In the genomic region with DNA sequence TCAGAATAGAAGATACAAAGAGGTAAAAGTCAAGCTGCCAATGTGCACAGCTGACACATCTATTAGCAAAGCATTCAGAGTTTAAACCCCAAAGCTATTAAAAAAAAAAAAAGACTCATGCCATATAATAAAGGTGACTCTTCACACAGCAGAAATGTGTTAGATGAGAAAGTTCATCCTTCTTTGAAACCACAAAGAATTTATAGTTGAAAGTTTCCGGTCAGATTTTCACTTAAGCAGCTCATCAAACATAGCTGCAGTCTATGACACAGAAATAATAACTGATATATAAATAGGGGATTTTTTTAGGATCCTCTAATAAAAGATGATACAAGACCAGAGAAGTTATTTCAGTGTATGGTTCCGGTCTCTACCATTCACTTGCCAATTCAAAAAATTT, we compare ENCODE assay signal across 11 cellular contexts.
DNase-seq lines count a peak whose midpoint lies in the region; ATAC-seq, FAIRE-seq and TF ChIP-seq lines count a peak whose summit lies in the region.
"Had no signal": no experiment of that assay in that cellular context is flagged by ENCODE, and none has a peak within 500 bp of the region (broad histone marks: within the 10 kb centered on the region; RNA-seq: fewer than 3 reads in every experiment).

No MANE protein-coding gene starts in this region.

- H3K27me3 ChIP-seq in skeletal muscle satellite cell (ENCODE audit: control insufficient read depth, insufficient read depth, low read length): no peaks in the 10 kb centered on the region
- H3K27me3 ChIP-seq: colonic mucosa had no signal

- H3K27ac Mint-ChIP-seq in immature natural killer cell: no peak overlapping the region

- peak overlapping the region; percentile 25 to 69 for H3K27ac ChIP-seq in coronary artery
- H3K27ac ChIP-seq: colonic mucosa had no signal

- peaks cover 0 to 2% (median 0%) of the 10 kb centered on the region in 6 donors for H3K9me3 Mint-ChIP-seq in immature natural killer cell

- H3K9me3 ChIP-seq in skeletal muscle satellite cell (replicated peaks; ENCODE audit: low read length): no peaks in the 10 kb centered on the region
- H3K9me3 ChIP-seq: colonic mucosa had no signal

- peak overlapping the region in 1 of 5 donors; percentile 36 for H3K4me3 Mint-ChIP-seq in immature natural killer cell

- peaks cover 6 to 16% of the 10 kb centered on the region in 2 donors for H3K4me1 Mint-ChIP-seq in immature natural killer cell

- H3K36me3 ChIP-seq in skeletal muscle satellite cell (ENCODE audit: insufficient read depth, low read length): peaks cover 5% of the 10 kb centered on the region
- H3K36me3 ChIP-seq: colonic mucosa had no signal

- FAIRE-seq in GM18507 (lab: Jason Lieb, UNC): peak; percentile 35

- no peak for DNase-seq in GM18507 (ENCODE audit: extremely low spot score, insufficient read length, low read depth)
- peak; percentile 20 for DNase-seq in NCI-H226
- DNase-seq in coronary artery (ENCODE audit: low spot score): no peak
- DNase-seq in activated CD4-positive, CD25-positive, alpha-beta regulatory T cell treated with anti-CD3 and anti-CD28 coated beads, Interleukin-2, amount 50 U/mL, for 72 hours: no peak
- DNase-seq in D341Med (ENCODE audit: low spot score): no peak
- no peak for DNase-seq in immature natural killer cell
- DNase-seq: activated T-cell treated with anti-CD3 and anti-CD28 coated beads for 4 hours, colonic mucosa, DND-41 had no signal

- TF ChIP-seq CTCF in coronary artery (IDR thresholded peaks at IDR 0.05): no peak

- no peaks in the 10 kb centered on the region for H3K36me3 Mint-ChIP-seq in immature natural killer cell

- H3K4me1 ChIP-seq in skeletal muscle satellite cell (ENCODE audit: control insufficient read depth, insufficient read depth, low read length): peaks cover 95% of the 10 kb centered on the region
- H3K4me1 ChIP-seq: colonic mucosa had no signal

- peak overlapping the region; percentile 68 for H3K9ac ChIP-seq in skeletal muscle satellite cell (ENCODE audit: low read depth, low read length)

- H3K4me2 ChIP-seq in skeletal muscle satellite cell (ENCODE audit: low read length): peak overlapping the region; percentile 69

- peaks cover 0 to 2% (median 0%) of the 10 kb centered on the region in 3 donors for H3K27me3 Mint-ChIP-seq in immature natural killer cell (ENCODE audit: low read depth in 3 of 3)

- H3K4me3 ChIP-seq in coronary artery: peak overlapping the region; percentile 36
- H3K4me3 ChIP-seq in skeletal muscle satellite cell (ENCODE audit: low read length): peak overlapping the region; percentile 40
- H3K4me3 ChIP-seq: colonic mucosa had no signal

- no peak for ATAC-seq in HG03139 (IDR thresholded peaks at IDR 0.05; ENCODE audit: unreplicated experiment)
